ENCODE assay signal across 1 cellular context in genomic region chr12:100395811-100396210, GRCh38.
TF ChIP-seq lines count a peak whose summit lies in the region.

No MANE protein-coding gene starts in this region.

TF ChIP-seq in HepG2, 621 proteins besides CTCF, POLR2A, EP300 and RAD21 (continued from another document):
- no peak for TF ChIP-seq DMTF1 (CRISPR knock-in tag; IDR thresholded peaks at IDR 0.05)
- TF ChIP-seq ZNF264 (CRISPR knock-in tag; IDR thresholded peaks at IDR 0.05) = peak; percentile 92
TF ChIP-seq in HepG2: peak in this region for 1.
